8 cellular contexts compared by ENCODE assay signal in the genomic region with DNA sequence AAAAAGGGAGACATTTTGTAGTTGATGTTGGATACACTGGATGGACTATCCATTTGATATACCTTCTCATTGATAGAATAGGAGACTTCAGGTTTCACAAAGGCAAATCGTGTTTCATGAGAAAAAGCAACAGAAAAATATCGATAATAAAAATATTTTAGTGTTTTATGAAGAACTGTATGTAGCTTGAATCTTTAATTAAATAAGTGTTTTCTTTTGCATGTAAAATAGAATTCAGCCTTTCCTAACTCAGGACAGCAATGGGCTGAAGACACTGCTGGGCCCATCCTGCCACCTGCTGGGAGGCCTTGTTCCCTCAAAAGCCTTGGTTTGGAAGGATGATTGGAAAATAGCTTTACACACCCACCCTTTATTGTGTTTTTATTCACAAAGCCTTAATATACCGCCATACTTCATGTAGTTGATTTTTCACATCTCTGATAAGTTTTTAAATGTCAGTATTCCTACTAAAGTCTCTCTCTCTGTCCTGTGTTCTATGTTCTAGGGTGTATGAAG.
DNase-seq lines count a peak whose midpoint lies in the region; TF ChIP-seq lines count a peak whose summit lies in the region.
"Not testable (repeated sequence)": the region's sequence is repeated elsewhere in the genome, so short reads cannot be mapped to it uniquely, and the experiment has no call there.

No MANE protein-coding gene starts in this region.

- not testable (repeated sequence) for H3K36me3 Mint-ChIP-seq in HFFc6 (ENCODE audit: low read depth)

- H3K27me3 Mint-ChIP-seq in HFFc6 (ENCODE audit: insufficient read depth): peaks cover 29% of the 10 kb centered on the region

- in situ Hi-C loops in SK-MEL-5 (cut with HindIII; ENCODE audit: low pct_unique_long_range_greater_than_20kb, low sequenced_read_pairs): not testable (repeated sequence)
- in situ Hi-C loops in transverse colon (cut with MboI; ENCODE audit: low pct_ligation_motif_present in 1 of 4, low pct_unique_long_range_greater_than_20kb in 1 of 4, low sequenced_read_pairs in 3 of 4): loop anchor here in 1 of 4 donors (10.0 to 25.0 kb wide), 2 partner anchors 65 to 338 kb away; no protein-coding TSS in a partner anchor

- not testable (repeated sequence) for H4K20me1 ChIP-seq in osteoblast (ENCODE audit: insufficient read depth, low read length)

- 59 to 69% methylated on average over 3 of the region's 3 CpGs for WGBS in transverse colon (ENCODE audit: low coverage in 1 of 2), 2 donors

- H3K9me3 Mint-ChIP-seq in HFFc6: not testable (repeated sequence)

- not testable (repeated sequence) for H3K27ac ChIP-seq in osteoblast (ENCODE audit: low read depth, low read length); transverse colon

- H3K27me3 ChIP-seq in kidney epithelial cell (ENCODE audit: control insufficient read depth, insufficient read depth, low read length); osteoblast (ENCODE audit: insufficient read depth, low read length); transverse colon: not testable (repeated sequence)

- not testable (repeated sequence) for H3K4me3 ChIP-seq in AG09309 (ENCODE audit: control insufficient read depth, low read depth, low read length); cardiac fibroblast (replicated peaks in 1 of 2; ENCODE audit: low read depth in 2 of 2, low read length in 2 of 2); kidney epithelial cell (ENCODE audit: low read depth, low read length); osteoblast (ENCODE audit: insufficient read depth, low read length); transverse colon

- peaks cover 14% of the 10 kb centered on the region for H3K4me1 Mint-ChIP-seq in HFFc6 (ENCODE audit: low read depth)

- H3K4me2 ChIP-seq in osteoblast (ENCODE audit: insufficient read depth, low read length): not testable (repeated sequence)

- H3K9me3 ChIP-seq in osteoblast (ENCODE audit: low read depth, low read length); transverse colon: not testable (repeated sequence)

- TF ChIP-seq CTCF in AG09309 (IDR thresholded peaks at IDR 0.05; ENCODE audit: control insufficient read depth, insufficient read depth, low read depth, low read length, missing control alignments) (peak; percentile 41), HFFc6 (IDR thresholded peaks at IDR 0.05) (peak; percentile 75), cardiac fibroblast (IDR thresholded peaks at IDR 0.05; ENCODE audit: low read depth, low read length) (peak; percentile 24), kidney epithelial cell (IDR thresholded peaks at IDR 0.05; ENCODE audit: insufficient read depth, low read length, poor library complexity, severe bottlenecking) (peak; percentile 33), osteoblast (IDR thresholded peaks at IDR 0.05; ENCODE audit: extremely low read depth, low read depth, low read length) (peak; percentile 45), transverse colon (IDR thresholded peaks at IDR 0.05) (peak; percentile 19 to 49 (median 42))

- not testable (repeated sequence) for H3K36me3 ChIP-seq in kidney epithelial cell (ENCODE audit: control insufficient read depth, insufficient read depth, low read length); osteoblast (ENCODE audit: insufficient read depth, low read length); transverse colon

- H2AFZ ChIP-seq in osteoblast (ENCODE audit: low read length): not testable (repeated sequence)

- intact Hi-C loops in transverse colon (cut with DNase I; ENCODE audit: low total_unique reads): not testable (repeated sequence)

- DNase-seq in AG09309 (ENCODE audit: low read depth); HFFc6; cardiac fibroblast (ENCODE audit: low read depth in 2 of 2); kidney epithelial cell (ENCODE audit: low read depth); osteoblast (ENCODE audit: insufficient read length, low spot score, missing footprints); transverse colon: not testable (repeated sequence)
- DNase-seq in SK-MEL-5 (ENCODE audit: low read depth, low spot score) (peak; percentile 9), fibroblast of peridontal ligament (ENCODE audit: extremely low read depth) (peak; percentile 8)

- not testable (repeated sequence) for H3K79me2 ChIP-seq in osteoblast (ENCODE audit: insufficient read depth, low read length)

- H3K27ac Mint-ChIP-seq in HFFc6: not testable (repeated sequence)

- TF ChIP-seq EP300 in transverse colon (IDR thresholded peaks at IDR 0.05; ENCODE audit: low read depth): not testable (repeated sequence)

- TF ChIP-seq POLR2A in transverse colon (IDR thresholded peaks at IDR 0.05): not testable (repeated sequence)

- H3K4me1 ChIP-seq in osteoblast (ENCODE audit: insufficient read depth, low read length): not testable (repeated sequence)
- peaks cover 0 to 12% (median 6%) of the 10 kb centered on the region in 4 donors for H3K4me1 ChIP-seq in transverse colon

- H3K4me3 Mint-ChIP-seq in HFFc6: not testable (repeated sequence)

Comparison
In these comparisons a context has a peak if more than half of its experiments do, and no peak if none do; other contexts are left out.
1. CTCF ChIP-seq: peak in every context shown above with its lines; median percentile 75 in HFFc6; 45 in osteoblast; 42 in transverse colon; 41 in AG09309; 33 in kidney epithelial cell; 24 in cardiac fibroblast.